Comparison of ENCODE assay signal across 40 cellular contexts in genomic region chr14:90175631-90176030, GRCh38.
"Had no signal": no experiment of that assay in that cellular context is flagged by ENCODE, and none has a peak within 500 bp of the region (broad histone marks: within the 10 kb centered on the region; RNA-seq: fewer than 3 reads in every experiment).

No MANE protein-coding gene starts in this region.

- H3K36me3 ChIP-seq: adrenal gland, ascending aorta, brain microvascular endothelial cell, breast epithelium, cardiac muscle cell had no signal

- DNase-seq: activated effector memory CD4-positive, alpha-beta T cell treated with anti-CD3 and anti-CD28 coated beads, Interleukin-2, amount 50 U/mL, for 16 hours; activated effector memory CD4-positive, alpha-beta T cell treated with Interleukin-2 at 50 U/mL for 16 hours; activated gamma-delta T cell; activated gamma-delta T cell treated with Interleukin-2 at 50 U/mL for 16 hours; activated naive CD4-positive, alpha-beta T cell; activated naive CD4-positive, alpha-beta T cell treated with anti-CD3 and anti-CD28 coated beads for 36 hours; activated naive CD4-positive, alpha-beta T cell treated with anti-CD3 and anti-CD28 coated beads, Interleukin-2, amount 10 ng/mL, durations not matched to agents 7 days and 5 days; activated naive CD4-positive, alpha-beta T cell treated with anti-CD3 and anti-CD28 coated beads, Interleukin-2, amount 50 U/mL, for 16 hours; activated naive CD4-positive, alpha-beta T cell treated with Interleukin-2 at 50 U/mL for 16 hours; activated naive CD8-positive, alpha-beta T cell treated with anti-CD3 and anti-CD28 coated beads for 36 hours; activated naive CD8-positive, alpha-beta T cell treated with anti-CD3 and anti-CD28 coated beads, Interleukin-2, amount 10 ng/mL, durations not matched to agents 7 days and 5 days; activated naive CD8-positive, alpha-beta T cell treated with anti-CD3 and anti-CD28 coated beads, Interleukin-2, amount 50 U/mL, for 24 hours; activated T-cell treated with anti-CD3 and anti-CD28 coated beads for 4 hours; activated T-cell treated with anti-CD3 and anti-CD28 coated beads, Interleukin-2, amount 50 U/mL, for 1 hour; activated T-cell treated with anti-CD3 and anti-CD28 coated beads, Interleukin-2, amount 50 U/mL, for 24 hours; activated T-cell treated with anti-CD3 and anti-CD28 coated beads, Interleukin-2, amount 50 U/mL, for 4 hours; activated T-cell treated with anti-CD3 and anti-CD28 coated beads, Interleukin-2, amount 50 U/mL, for 48 hours; activated T-cell treated with anti-CD3 and anti-CD28 coated beads, Interleukin-2, amount 50 U/mL, for 72 hours; adrenal gland; amniotic stem cell; amygdala; anterior cingulate cortex; aorta; brain microvascular endothelial cell; caudate nucleus; central memory CD4-positive, alpha-beta T cell; cerebellar nuclear complex had no signal

- H3K27ac ChIP-seq: adrenal gland, ascending aorta, brain microvascular endothelial cell, breast epithelium, cardiac muscle cell had no signal

- H3K4me1 Mint-ChIP-seq: activated naive CD4-positive, alpha-beta T cell treated with anti-CD3 and anti-CD28 coated beads, Interleukin-2, amount 10 ng/mL, durations not matched to agents 7 days and 5 days; activated naive CD4-positive, alpha-beta T cell treated with anti-CD3 and anti-CD28 coated beads, Interleukin-2, amount 50 U/mL, for 24 hours; activated naive CD8-positive, alpha-beta T cell treated with anti-CD3 and anti-CD28 coated beads for 36 hours; activated naive CD8-positive, alpha-beta T cell treated with anti-CD3 and anti-CD28 coated beads, Interleukin-2, amount 10 ng/mL, durations not matched to agents 7 days and 5 days; activated naive CD8-positive, alpha-beta T cell treated with anti-CD3 and anti-CD28 coated beads, Interleukin-2, amount 50 U/mL, for 24 hours; activated T-helper 17 cell treated with anti-CD3 and anti-CD28 coated beads, Interleukin-2, amount 50 U/mL, for 72 hours; brain; central memory CD8-positive, alpha-beta T cell had no signal

- H3K9me3 Mint-ChIP-seq: activated naive CD4-positive, alpha-beta T cell treated with anti-CD3 and anti-CD28 coated beads for 36 hours; activated naive CD4-positive, alpha-beta T cell treated with anti-CD3 and anti-CD28 coated beads, Interleukin-2, amount 10 ng/mL, durations not matched to agents 7 days and 5 days; activated naive CD4-positive, alpha-beta T cell treated with anti-CD3 and anti-CD28 coated beads, Interleukin-2, amount 50 U/mL, for 72 hours; activated naive CD8-positive, alpha-beta T cell treated with anti-CD3 and anti-CD28 coated beads for 36 hours; activated T-cell treated with anti-CD3 and anti-CD28 coated beads, Interleukin-2, amount 50 U/mL, for 24 hours; activated T-cell treated with anti-CD3 and anti-CD28 coated beads, Interleukin-2, amount 50 U/mL, for 4 hours; activated T-helper 1 cell treated with anti-CD3 and anti-CD28 coated beads, Interleukin-12 subunit alpha, Interleukin-12 subunit beta, Interleukin-2, Interleukin-4 antibody, amounts not matched to agents 30 ng/mL and 10 ng/mL and 1 ng/mL, durations not matched to agents 14 hours and 24 hours and 36 hours; activated T-helper 17 cell treated with anti-CD3 and anti-CD28 coated beads, Interleukin-2, amount 50 U/mL, for 72 hours; activated T-helper 2 cell treated with anti-CD3 and anti-CD28 coated beads, Interferon-gamma antibody, Interleukin-2, Interleukin-4, amounts not matched to agents 10 μg/mL and 5 μg/mL and 100 μg/mL, durations not matched to agents 14 hours and 24 hours and 36 hours; central memory CD8-positive, alpha-beta T cell had no signal

- H3K4me3 Mint-ChIP-seq: activated naive CD4-positive, alpha-beta T cell treated with anti-CD3 and anti-CD28 coated beads for 36 hours; activated naive CD4-positive, alpha-beta T cell treated with anti-CD3 and anti-CD28 coated beads, Interleukin-2, amount 10 ng/mL, durations not matched to agents 7 days and 5 days; activated naive CD4-positive, alpha-beta T cell treated with anti-CD3 and anti-CD28 coated beads, Interleukin-2, amount 50 U/mL, for 24 hours; activated naive CD8-positive, alpha-beta T cell; activated naive CD8-positive, alpha-beta T cell treated with anti-CD3 and anti-CD28 coated beads for 36 hours; activated naive CD8-positive, alpha-beta T cell treated with anti-CD3 and anti-CD28 coated beads, Interleukin-2, amount 10 ng/mL, durations not matched to agents 7 days and 5 days; activated naive CD8-positive, alpha-beta T cell treated with anti-CD3 and anti-CD28 coated beads, Interleukin-2, amount 50 U/mL, for 24 hours; activated T-cell treated with anti-CD3 and anti-CD28 coated beads, Interleukin-2, amount 50 U/mL, for 24 hours; activated T-cell treated with anti-CD3 and anti-CD28 coated beads, Interleukin-2, amount 50 U/mL, for 4 hours; activated T-cell treated with anti-CD3 and anti-CD28 coated beads, Interleukin-2, amount 50 U/mL, for 72 hours; activated T-helper 1 cell treated with anti-CD3 and anti-CD28 coated beads, Interleukin-12 subunit alpha, Interleukin-12 subunit beta, Interleukin-2, Interleukin-4 antibody, amounts not matched to agents 30 ng/mL and 10 ng/mL and 1 ng/mL, durations not matched to agents 14 hours and 24 hours and 36 hours; activated T-helper 17 cell treated with anti-CD3 and anti-CD28 coated beads, Interleukin-2, amount 50 U/mL, for 72 hours; brain; central memory CD8-positive, alpha-beta T cell had no signal

- H3K27me3 Mint-ChIP-seq: activated naive CD4-positive, alpha-beta T cell treated with anti-CD3 and anti-CD28 coated beads, Interleukin-2, amount 10 ng/mL, durations not matched to agents 7 days and 5 days; brain had no signal

- H3K27me3 ChIP-seq: adrenal gland, ascending aorta, brain microvascular endothelial cell, breast epithelium, cardiac muscle cell had no signal

- H3K27ac Mint-ChIP-seq: activated naive CD4-positive, alpha-beta T cell treated with anti-CD3 and anti-CD28 coated beads for 36 hours; activated naive CD4-positive, alpha-beta T cell treated with anti-CD3 and anti-CD28 coated beads, Interleukin-2, amount 10 ng/mL, durations not matched to agents 7 days and 5 days; activated naive CD4-positive, alpha-beta T cell treated with anti-CD3 and anti-CD28 coated beads, Interleukin-2, amount 50 U/mL, for 24 hours; activated naive CD4-positive, alpha-beta T cell treated with anti-CD3 and anti-CD28 coated beads, Interleukin-2, amount 50 U/mL, for 72 hours; activated naive CD8-positive, alpha-beta T cell; activated naive CD8-positive, alpha-beta T cell treated with anti-CD3 and anti-CD28 coated beads for 36 hours; activated naive CD8-positive, alpha-beta T cell treated with anti-CD3 and anti-CD28 coated beads, Interleukin-2, amount 10 ng/mL, durations not matched to agents 7 days and 5 days; activated naive CD8-positive, alpha-beta T cell treated with anti-CD3 and anti-CD28 coated beads, Interleukin-2, amount 50 U/mL, for 24 hours; activated T-cell treated with anti-CD3 and anti-CD28 coated beads, Interleukin-2, amount 50 U/mL, for 24 hours; activated T-cell treated with anti-CD3 and anti-CD28 coated beads, Interleukin-2, amount 50 U/mL, for 72 hours; activated T-helper 1 cell treated with anti-CD3 and anti-CD28 coated beads, Interleukin-12 subunit alpha, Interleukin-12 subunit beta, Interleukin-2, Interleukin-4 antibody, amounts not matched to agents 30 ng/mL and 10 ng/mL and 1 ng/mL, durations not matched to agents 14 hours and 24 hours and 36 hours; activated T-helper 17 cell treated with anti-CD3 and anti-CD28 coated beads, Interleukin-2, amount 50 U/mL, for 72 hours; activated T-helper 2 cell treated with anti-CD3 and anti-CD28 coated beads, Interferon-gamma antibody, Interleukin-2, Interleukin-4, amounts not matched to agents 10 μg/mL and 5 μg/mL and 100 μg/mL, durations not matched to agents 14 hours and 24 hours and 36 hours; brain had no signal

- H3K4me3 ChIP-seq: adrenal gland, ascending aorta, breast epithelium, cardiac muscle cell had no signal

- H3K36me3 Mint-ChIP-seq: activated naive CD4-positive, alpha-beta T cell treated with anti-CD3 and anti-CD28 coated beads, Interleukin-2, amount 10 ng/mL, durations not matched to agents 7 days and 5 days; activated naive CD4-positive, alpha-beta T cell treated with anti-CD3 and anti-CD28 coated beads, Interleukin-2, amount 50 U/mL, for 24 hours; activated naive CD4-positive, alpha-beta T cell treated with anti-CD3 and anti-CD28 coated beads, Interleukin-2, amount 50 U/mL, for 72 hours; activated naive CD8-positive, alpha-beta T cell treated with anti-CD3 and anti-CD28 coated beads for 36 hours; activated naive CD8-positive, alpha-beta T cell treated with anti-CD3 and anti-CD28 coated beads, Interleukin-2, amount 10 ng/mL, durations not matched to agents 7 days and 5 days; brain had no signal

- ATAC-seq: activated naive CD4-positive, alpha-beta T cell treated with anti-CD3 and anti-CD28 coated beads, Interleukin-2, amount 50 U/mL, for 72 hours; activated naive CD8-positive, alpha-beta T cell treated with anti-CD3 and anti-CD28 coated beads, Interleukin-2, amount 50 U/mL, for 24 hours; activated T-cell treated with anti-CD3 and anti-CD28 coated beads, Interleukin-2, amount 50 U/mL, for 4 hours; activated T-cell treated with anti-CD3 and anti-CD28 coated beads, Interleukin-2, amount 50 U/mL, for 72 hours; activated T-helper 17 cell treated with anti-CD3 and anti-CD28 coated beads, Interleukin-2, amount 50 U/mL, for 72 hours had no signal

- H3K9me3 ChIP-seq: adrenal gland, ascending aorta, breast epithelium had no signal

- H3K4me1 ChIP-seq: adrenal gland, ascending aorta, breast epithelium had no signal

- FAIRE-seq: astrocyte, bronchial epithelial cell had no signal
